9 cellular contexts compared by ENCODE assay signal in genomic region chr2:100320547-100321180, GRCh38. TPM values are rescaled to one million over a fixed set of nuclear protein-coding genes. Genes with fewer than 3 reads are reported as not detected.
DNase-seq lines count a peak whose midpoint lies in the region; ATAC-seq and TF ChIP-seq lines count a peak whose summit lies in the region.
"Had no signal": no experiment of that assay in that cellular context is flagged by ENCODE, and none has a peak within 500 bp of the region (broad histone marks: within the 10 kb centered on the region; RNA-seq: fewer than 3 reads in every experiment).

No MANE protein-coding gene starts in this region.

- peaks cover 62% of the 10 kb centered on the region for H3K27me3 Mint-ChIP-seq in T-helper 17 cell

- H3K9ac ChIP-seq in HUES64 (ENCODE audit: low read depth, low read length) = no peak overlapping the region

- no peak for TF ChIP-seq CTCF in spleen (IDR thresholded peaks at IDR 0.05 in 8 of 11, conservative IDR thresholded peaks at IDR 0.05 in 3 of 11)

- WGBS in HUES64 = 66% methylated on average over 19 of the region's 19 CpGs
- 53 to 67% (median 63%) methylated on average over 19 of the region's 19 CpGs for WGBS in spleen, 5 donors

- H3K36me3 ChIP-seq in HUES64 (ENCODE audit: insufficient read depth, low read length) (no peaks in the 10 kb centered on the region), spleen (no peaks in the 10 kb centered on the region)

- no peaks in the 10 kb centered on the region for H3K36me3 Mint-ChIP-seq in T-helper 17 cell (ENCODE audit: low read depth)

- no peaks in the 10 kb centered on the region for H3K4me1 ChIP-seq in HUES64 (ENCODE audit: insufficient read depth, low read length)
- H3K4me1 ChIP-seq in spleen = peaks cover 0 to 19% (median 13%) of the 10 kb centered on the region in 6 donors

- peak overlapping the region; percentile 68 for H3K4me3 Mint-ChIP-seq in T-helper 17 cell

- H3K27ac ChIP-seq in HUES64 (ENCODE audit: low read depth, low read length) (no peak overlapping the region), spleen (no peak overlapping the region)

- DNase-seq in T-helper 17 cell (no peak), spleen (no peak), AG20443 (ENCODE audit: low spot score) (no peak), glomerular visceral epithelial cell (ENCODE audit: extremely low spot score) (no peak), NOMO-1 treated with dmso at 0.1 percent for 144 hours (lab: John Stamatoyannopoulos, UW; ENCODE audit: unreplicated experiment) (no peak)

- ATAC-seq in T-helper 17 cell (no peak), HG02938 (IDR thresholded peaks at IDR 0.05; ENCODE audit: unreplicated experiment) (no peak)

- H3K4me1 Mint-ChIP-seq in T-helper 17 cell = peaks cover 2% of the 10 kb centered on the region

- no peak for TF ChIP-seq POLR2A in spleen (IDR thresholded peaks at IDR 0.05)

- intact Hi-C loops in spleen (cut with DNase I; ENCODE audit: low total_unique reads) = no loop called here

- H3K27me3 ChIP-seq in HUES64 (ENCODE audit: insufficient read depth, low read length) (peaks cover 65% of the 10 kb centered on the region), spleen (replicated peaks in 1 of 7) (peaks cover 0 to 94% (median 40%) of the 10 kb centered on the region in 7 donors)

- H3K9me3 ChIP-seq in HUES64 (ENCODE audit: insufficient read depth, low read depth, low read length) (peaks cover 22% of the 10 kb centered on the region), T-helper 17 cell (ENCODE audit: control insufficient read depth, low read length, poor library complexity, severe bottlenecking) (peaks cover 4% of the 10 kb centered on the region), spleen (peaks cover 0 to 21% (median 15%) of the 10 kb centered on the region in 8 donors)

- H3K27ac Mint-ChIP-seq in T-helper 17 cell = no peak overlapping the region

- H3K4me3 ChIP-seq in HUES64 (ENCODE audit: low read length) (peak overlapping the region; percentile 67), iPS-11a (ENCODE audit: low read depth, low read length) (peak overlapping the region; percentile 25), spleen (peak overlapping the region; percentile 23 to 72 (median 42))

RNA-seq across cellular contexts. Expression of gene LONRF2, which starts 1.6 kb away (rescaled TPM):
- 0.10 TPM for polyA plus RNA-seq in HUES64 (2013, experiment 1 of 2)
- polyA plus RNA-seq in HUES64 (2013, experiment 2 of 2) = 0.25 TPM
- total RNA-seq in T-helper 17 cell (under 1 TPM; 0.12 to 0.18 TPM), spleen (1 to 10 TPM; 1.1 to 4.9 (median 2.3) TPM)
- polyA plus RNA-seq in spleen = under 1 TPM; 0.11 to 0.26 (median 0.17) TPM
- total RNA-seq: endothelial cell of umbilical vein had no signal
